23 cellular contexts compared by ENCODE assay signal in genomic region chr2:28317390-28317789, GRCh38.
"Had no signal": no experiment of that assay in that cellular context is flagged by ENCODE, and none has a peak within 500 bp of the region (broad histone marks: within the 10 kb centered on the region; RNA-seq: fewer than 3 reads in every experiment).

No MANE protein-coding gene starts in this region.

- ATAC-seq: activated T-cell treated with anti-CD3 and anti-CD28 coated beads, Interleukin-2, amount 50 U/mL, for 4 hours; activated T-helper 17 cell treated with anti-CD3 and anti-CD28 coated beads, Interleukin-2, amount 50 U/mL, for 72 hours; stimulated activated effector memory CD8-positive, alpha-beta T cell treated with anti-CD3 and anti-CD28 coated beads, Interleukin-12 subunit alpha, Interleukin-12 subunit beta, amount 100 ng/mL, for 72 hours had no signal

- H3K9me3 Mint-ChIP-seq: activated CD4-positive, alpha-beta memory T cell treated with anti-CD3 and anti-CD28 coated beads for 36 hours; activated T-cell treated with anti-CD3 and anti-CD28 coated beads, Interleukin-2, amount 50 U/mL, for 4 hours; activated T-helper 17 cell treated with anti-CD3 and anti-CD28 coated beads, Interleukin-2, amount 50 U/mL, for 72 hours; immature natural killer cell; nephron; stimulated activated effector memory CD8-positive, alpha-beta T cell treated with anti-CD3 and anti-CD28 coated beads, Interleukin-12 subunit alpha, Interleukin-12 subunit beta, amount 100 ng/mL, for 72 hours had no signal

- H3K27me3 ChIP-seq: ovary, stomach, tibial artery had no signal

- H3K27ac ChIP-seq: ovary, tibial artery had no signal

- H3K9me3 ChIP-seq: ovary, prostate gland, stomach, tibial artery had no signal

- H3K27me3 Mint-ChIP-seq: activated CD4-positive, alpha-beta memory T cell treated with anti-CD3 and anti-CD28 coated beads for 36 hours; activated T-helper 17 cell treated with anti-CD3 and anti-CD28 coated beads, Interleukin-2, amount 50 U/mL, for 72 hours had no signal

- H3K4me3 Mint-ChIP-seq: activated CD4-positive, alpha-beta memory T cell treated with anti-CD3 and anti-CD28 coated beads for 36 hours; activated T-cell treated with anti-CD3 and anti-CD28 coated beads, Interleukin-2, amount 50 U/mL, for 4 hours; activated T-helper 17 cell treated with anti-CD3 and anti-CD28 coated beads, Interleukin-2, amount 50 U/mL, for 72 hours; immature natural killer cell; nephron; stimulated activated effector memory CD8-positive, alpha-beta T cell treated with anti-CD3 and anti-CD28 coated beads, Interleukin-12 subunit alpha, Interleukin-12 subunit beta, amount 100 ng/mL, for 72 hours had no signal

- H3K36me3 ChIP-seq: ovary, prostate gland, stomach, tibial artery had no signal

- DNase-seq: activated CD4-positive, alpha-beta memory T cell treated with anti-CD3 and anti-CD28 coated beads for 36 hours; activated CD4-positive, alpha-beta T cell treated with anti-CD3 and anti-CD28 coated beads for 4 hours; activated CD8-positive, alpha-beta memory T cell treated with anti-CD3 and anti-CD28 coated beads, Interleukin-2, amount 50 U/mL, for 48 hours; activated gamma-delta T cell treated with Interleukin-2 at 50 U/mL for 16 hours; activated naive CD4-positive, alpha-beta T cell treated with anti-CD3 and anti-CD28 coated beads, Interleukin-2, amount 50 U/mL, for 16 hours; activated T-cell treated with anti-CD3 and anti-CD28 coated beads, Interleukin-2, amount 50 U/mL, for 4 hours; amniotic stem cell; central memory CD4-positive, alpha-beta T cell; head of caudate nucleus; hypothalamus; immature natural killer cell; kidney; left colon; mammary epithelial cell; ovary; stimulated activated CD4-positive, alpha-beta T cell treated with anti-CD3 and anti-CD28 coated beads, Interleukin-4, amount 100 ng/mL, for 24 hours; stomach; T-helper 1 cell; tibial artery had no signal

- H3K4me3 ChIP-seq: ovary, prostate gland, stomach, tibial artery had no signal

- H3K27ac Mint-ChIP-seq: activated CD4-positive, alpha-beta memory T cell treated with anti-CD3 and anti-CD28 coated beads for 36 hours; activated T-helper 17 cell treated with anti-CD3 and anti-CD28 coated beads, Interleukin-2, amount 50 U/mL, for 72 hours; nephron; stimulated activated effector memory CD8-positive, alpha-beta T cell treated with anti-CD3 and anti-CD28 coated beads, Interleukin-12 subunit alpha, Interleukin-12 subunit beta, amount 100 ng/mL, for 72 hours had no signal
